ENCODE assay signal across 28 cellular contexts in genomic region chr17:5607946-5608345, GRCh38. TPM values are rescaled to one million over a fixed set of nuclear protein-coding genes. Genes with fewer than 3 reads are reported as not detected.
DNase-seq lines count a peak whose midpoint lies in the region; ATAC-seq lines count a peak whose summit lies in the region.
"Had no signal": no experiment of that assay in that cellular context is flagged by ENCODE, and none has a peak within 500 bp of the region (broad histone marks: within the 10 kb centered on the region; RNA-seq: fewer than 3 reads in every experiment).

No MANE protein-coding gene starts in this region.

- peaks cover 25% of the 10 kb centered on the region for H3K27me3 Mint-ChIP-seq in activated CD8-positive, alpha-beta memory T cell treated with anti-CD3 and anti-CD28 coated beads, Interleukin-2, amount 10 ng/mL, durations not matched to agents 7 days and 5 days

- H3K36me3 Mint-ChIP-seq in activated CD8-positive, alpha-beta memory T cell treated with anti-CD3 and anti-CD28 coated beads, Interleukin-2, amount 10 ng/mL, durations not matched to agents 7 days and 5 days, result no peaks in the 10 kb centered on the region
- no peaks in the 10 kb centered on the region for H3K36me3 Mint-ChIP-seq in stimulated activated effector memory CD8-positive, alpha-beta T cell treated with anti-CD3 and anti-CD28 coated beads, Interleukin-12 subunit alpha, Interleukin-12 subunit beta, amount 100 ng/mL, for 72 hours
- H3K36me3 Mint-ChIP-seq: CD4-positive, alpha-beta memory T cell; CD4-positive, CD25-positive, alpha-beta regulatory T cell; CD8-positive, alpha-beta T cell had no signal

- H3K27ac Mint-ChIP-seq in activated CD8-positive, alpha-beta memory T cell treated with anti-CD3 and anti-CD28 coated beads, Interleukin-2, amount 10 ng/mL, durations not matched to agents 7 days and 5 days, result no peak overlapping the region
- no peak overlapping the region for H3K27ac Mint-ChIP-seq in stimulated activated effector memory CD8-positive, alpha-beta T cell treated with anti-CD3 and anti-CD28 coated beads, Interleukin-12 subunit alpha, Interleukin-12 subunit beta, amount 100 ng/mL, for 72 hours
- H3K27ac Mint-ChIP-seq: B cell; CD4-positive, alpha-beta memory T cell; CD4-positive, alpha-beta T cell; CD4-positive, CD25-positive, alpha-beta regulatory T cell; CD8-positive, alpha-beta memory T cell; CD8-positive, alpha-beta T cell had no signal

- DNase-seq in NK-92 treated with Interleukin-12 subunit alpha and Interleukin-12 subunit beta, amount 100 ng/mL, for 24 hours (lab: John Stamatoyannopoulos, UW), result peak; percentile 8
- no peak for DNase-seq in NK-92 (lab: John Stamatoyannopoulos, UW; ENCODE audit: unreplicated experiment)
- peak; percentile 49 for DNase-seq in activated CD8-positive, alpha-beta memory T cell treated with anti-CD3 and anti-CD28 coated beads, Interleukin-2, amount 10 ng/mL, durations not matched to agents 7 days and 5 days
- no peak for DNase-seq in activated CD8-positive, alpha-beta memory T cell treated with anti-CD3 and anti-CD28 coated beads, Interleukin-2, amount 50 U/mL, for 4 hours
- no peak for DNase-seq in stimulated activated effector memory CD8-positive, alpha-beta T cell treated with anti-CD3 and anti-CD28 coated beads, Interleukin-12 subunit alpha, Interleukin-12 subunit beta, amount 100 ng/mL, for 72 hours (ENCODE audit: low spot score in 2 of 2)
- DNase-seq: 8988T; ACHN; AML-193; BE2C; C1 segment of cervical spinal cord; Caco-2; Calu3; CD4-positive, alpha-beta memory T cell; CD4-positive, alpha-beta T cell; CD4-positive, CD25-positive, alpha-beta regulatory T cell; CD8-positive, alpha-beta memory T cell; CD8-positive, alpha-beta T cell; COR-L47; DMS 273 treated with DMSO at 0.1 percent for 48 hours; DMS153; DMS53; DMS79; DMS79 treated with DMSO at 0.1 percent for 48 hours; DND-41; EL had no signal

- H3K9me3 Mint-ChIP-seq in activated CD8-positive, alpha-beta memory T cell treated with anti-CD3 and anti-CD28 coated beads, Interleukin-2, amount 10 ng/mL, durations not matched to agents 7 days and 5 days (ENCODE audit: low read depth), result no peaks in the 10 kb centered on the region
- no peaks in the 10 kb centered on the region for H3K9me3 Mint-ChIP-seq in stimulated activated effector memory CD8-positive, alpha-beta T cell treated with anti-CD3 and anti-CD28 coated beads, Interleukin-12 subunit alpha, Interleukin-12 subunit beta, amount 100 ng/mL, for 72 hours
- H3K9me3 Mint-ChIP-seq: CD4-positive, alpha-beta T cell; CD4-positive, CD25-positive, alpha-beta regulatory T cell; CD8-positive, alpha-beta memory T cell; CD8-positive, alpha-beta T cell had no signal

- ATAC-seq in activated CD8-positive, alpha-beta memory T cell treated with anti-CD3 and anti-CD28 coated beads, Interleukin-2, amount 10 ng/mL, durations not matched to agents 7 days and 5 days, result no peak
- ATAC-seq in stimulated activated effector memory CD8-positive, alpha-beta T cell treated with anti-CD3 and anti-CD28 coated beads, Interleukin-12 subunit alpha, Interleukin-12 subunit beta, amount 100 ng/mL, for 72 hours, result peak; percentile 58
- no peak for ATAC-seq in HG03520 (IDR thresholded peaks at IDR 0.05; ENCODE audit: unreplicated experiment)
- ATAC-seq: A549; CD8-positive, alpha-beta T cell had no signal

- CTCF ChIA-PET in activated CD8-positive, alpha-beta memory T cell treated with anti-CD3 and anti-CD28 coated beads, Interleukin-2, amount 10 ng/mL, durations not matched to agents 7 days and 5 days (lab: Charles Lee), result no interaction called here

- H3K4me3 Mint-ChIP-seq in activated CD8-positive, alpha-beta memory T cell treated with anti-CD3 and anti-CD28 coated beads, Interleukin-2, amount 10 ng/mL, durations not matched to agents 7 days and 5 days, result no peak overlapping the region
- H3K4me3 Mint-ChIP-seq in stimulated activated effector memory CD8-positive, alpha-beta T cell treated with anti-CD3 and anti-CD28 coated beads, Interleukin-12 subunit alpha, Interleukin-12 subunit beta, amount 100 ng/mL, for 72 hours, result no peak overlapping the region
- H3K4me3 Mint-ChIP-seq: B cell; CD4-positive, alpha-beta memory T cell; CD4-positive, alpha-beta T cell; CD4-positive, CD25-positive, alpha-beta regulatory T cell; CD8-positive, alpha-beta memory T cell; CD8-positive, alpha-beta T cell had no signal

- peaks cover 18% of the 10 kb centered on the region for H3K4me1 Mint-ChIP-seq in activated CD8-positive, alpha-beta memory T cell treated with anti-CD3 and anti-CD28 coated beads, Interleukin-2, amount 10 ng/mL, durations not matched to agents 7 days and 5 days
- H3K4me1 Mint-ChIP-seq in stimulated activated effector memory CD8-positive, alpha-beta T cell treated with anti-CD3 and anti-CD28 coated beads, Interleukin-12 subunit alpha, Interleukin-12 subunit beta, amount 100 ng/mL, for 72 hours, result no peaks in the 10 kb centered on the region
- H3K4me1 Mint-ChIP-seq: CD4-positive, alpha-beta memory T cell; CD8-positive, alpha-beta memory T cell had no signal

RNA-seq across cellular contexts. Expression of gene NLRP1, which starts 23.6 kb away (rescaled TPM):
- 10 to 100 TPM; 39.1 to 66.6 TPM for total RNA-seq in activated CD8-positive, alpha-beta memory T cell treated with anti-CD3 and anti-CD28 coated beads, Interleukin-2, amount 10 ng/mL, durations not matched to agents 7 days and 5 days

Comparison
In these comparisons a context has a peak if more than half of its experiments do, and no peak if none do; other contexts are left out.
1. DNase-seq: peak in NK-92 treated with Interleukin-12 subunit alpha and Interleukin-12 subunit beta, amount 100 ng/mL, for 24 hours (single experiment) and activated CD8-positive, alpha-beta memory T cell treated with anti-CD3 and anti-CD28 coated beads, Interleukin-2, amount 10 ng/mL, durations not matched to agents 7 days and 5 days (single experiment); none in NK-92 (single experiment), activated CD8-positive, alpha-beta memory T cell treated with anti-CD3 and anti-CD28 coated beads, Interleukin-2, amount 50 U/mL, for 4 hours (single experiment) and stimulated activated effector memory CD8-positive, alpha-beta T cell treated with anti-CD3 and anti-CD28 coated beads, Interleukin-12 subunit alpha, Interleukin-12 subunit beta, amount 100 ng/mL, for 72 hours (0 of 2).